In genomic region chr14:34714320-34715107, GRCh38 we compare ENCODE assay signal across 1 cellular context.
TF ChIP-seq lines count a peak whose summit lies in the region.

CFL2 (minus strand) TSS chr14:34714593; CDS start chr14:34714540, 53 bp downstream.

TF ChIP-seq in HepG2, 621 proteins besides CTCF, POLR2A, EP300 and RAD21 (continued from another document):
- no peak for TF ChIP-seq CEBPZ (IDR thresholded peaks at IDR 0.05; ENCODE audit: low read length)
- no peak for TF ChIP-seq ZSCAN5A (CRISPR knock-in tag; IDR thresholded peaks at IDR 0.05; ENCODE audit: borderline replicate concordance)
- peak; percentile 58; the same call in 1 of the 2 replicates for TF ChIP-seq TGIF2 (CRISPR knock-in tag; IDR thresholded peaks at IDR 0.05)
- no peak for TF ChIP-seq NFIB (CRISPR knock-in tag; IDR thresholded peaks at IDR 0.05; ENCODE audit: borderline replicate concordance)
- TF ChIP-seq ZNF33A (CRISPR knock-in tag; IDR thresholded peaks at IDR 0.05; ENCODE audit: borderline replicate concordance): no peak
- no peak for TF ChIP-seq FOSL1 (CRISPR knock-in tag; IDR thresholded peaks at IDR 0.05; ENCODE audit: borderline replicate concordance)
- peak; percentile 58 for TF ChIP-seq MAF1 (CRISPR knock-in tag; IDR thresholded peaks at IDR 0.05; ENCODE audit: borderline replicate concordance)
- peak; percentile 79; the same call in 1 of the 2 replicates for TF ChIP-seq ZNF589 (CRISPR knock-in tag; conservative IDR thresholded peaks at IDR 0.05)
- no peak for TF ChIP-seq ZSCAN30 (CRISPR knock-in tag; IDR thresholded peaks at IDR 0.05)
- no peak for TF ChIP-seq EZH2 (conservative IDR thresholded peaks at IDR 0.05; ENCODE audit: low read depth, low read length)
- TF ChIP-seq ZEB1 (IDR thresholded peaks at IDR 0.05; ENCODE audit: insufficient replicate concordance, low read depth): no peak
- TF ChIP-seq ZNF746 (CRISPR knock-in tag; IDR thresholded peaks at IDR 0.05): peak; percentile 91
- TF ChIP-seq AGO2 (optimal IDR thresholded peaks at IDR 0.05; ENCODE audit: low read depth, low read length): peak; percentile 93
- TF ChIP-seq ZNF737 (CRISPR knock-in tag; IDR thresholded peaks at IDR 0.05; ENCODE audit: borderline replicate concordance): no peak
- TF ChIP-seq ZFX (CRISPR knock-in tag; IDR thresholded peaks at IDR 0.05; ENCODE audit: low read depth): peak; percentile 99
- TF ChIP-seq NR2F1 (CRISPR knock-in tag; IDR thresholded peaks at IDR 0.05): 0 out of 4 replicates have a peak, but pooled peaks of 1 of the 2 experiments have one; percentile 22
- no peak for TF ChIP-seq HNF1A (IDR thresholded peaks at IDR 0.05; ENCODE audit: low read depth)
- TF ChIP-seq HNF1A (CRISPR knock-in tag; IDR thresholded peaks at IDR 0.05; ENCODE audit: borderline replicate concordance): peak; percentile 62
- peak; percentile 87 for TF ChIP-seq ZNF367 (CRISPR knock-in tag; IDR thresholded peaks at IDR 0.05; ENCODE audit: borderline replicate concordance)
- TF ChIP-seq SKI (IDR thresholded peaks at IDR 0.05; ENCODE audit: partially characterized antibody): peak; percentile 86
- TF ChIP-seq CENPBD1 (CRISPR knock-in tag; IDR thresholded peaks at IDR 0.05; ENCODE audit: borderline replicate concordance, low read depth): no peak; the same call in 1 of the 2 replicates
- peak; percentile 89 for TF ChIP-seq USF2 (IDR thresholded peaks at IDR 0.05; ENCODE audit: low read depth, low read length)
- TF ChIP-seq USF2 (CRISPR knock-in tag; IDR thresholded peaks at IDR 0.05; ENCODE audit: borderline replicate concordance): peak; percentile 67
- TF ChIP-seq ZNF616 (CRISPR knock-in tag; IDR thresholded peaks at IDR 0.05; ENCODE audit: low read depth): no peak
- TF ChIP-seq SALL1 (CRISPR knock-in tag; IDR thresholded peaks at IDR 0.05): peak; percentile 95
- peak; percentile 95 for TF ChIP-seq DNMT1 (CRISPR knock-in tag; IDR thresholded peaks at IDR 0.05)
- TF ChIP-seq MAZ (IDR thresholded peaks at IDR 0.05; ENCODE audit: borderline replicate concordance, low read depth, low read length): peak; percentile 90
- peak; percentile 100 for TF ChIP-seq MAZ (CRISPR knock-in tag; IDR thresholded peaks at IDR 0.05; ENCODE audit: low read depth)
- no peak for TF ChIP-seq MAFF (IDR thresholded peaks at IDR 0.05; ENCODE audit: low read depth, low read length)
- TF ChIP-seq RARG (CRISPR knock-in tag; IDR thresholded peaks at IDR 0.05; ENCODE audit: low read depth): no peak
- TF ChIP-seq KLF15 (CRISPR knock-in tag; IDR thresholded peaks at IDR 0.05; ENCODE audit: borderline replicate concordance): peak; percentile 93; the same call in 1 of the 2 replicates
- TF ChIP-seq ZNF619 (CRISPR knock-in tag; IDR thresholded peaks at IDR 0.05): peak; percentile 84; the same call in 1 of the 2 replicates
- TF ChIP-seq NRL (CRISPR knock-in tag; IDR thresholded peaks at IDR 0.05; ENCODE audit: borderline replicate concordance): peak; percentile 97
- TF ChIP-seq RNF2 (conservative IDR thresholded peaks at IDR 0.05; ENCODE audit: low read depth): peak; percentile 73; the same call in 1 of the 2 replicates
- TF ChIP-seq ZNF264 (CRISPR knock-in tag; IDR thresholded peaks at IDR 0.05): peak; percentile 69; the same call in 1 of the 2 replicates
- TF ChIP-seq PCBP1 (IDR thresholded peaks at IDR 0.05; ENCODE audit: borderline replicate concordance, low read depth, low read length): peak; percentile 85; the same call in 1 of the 2 replicates
- TF ChIP-seq GRHL1 (CRISPR knock-in tag; conservative IDR thresholded peaks at IDR 0.05): no peak
- no peak for TF ChIP-seq ZNF550 (CRISPR knock-in tag; IDR thresholded peaks at IDR 0.05; ENCODE audit: borderline replicate concordance)
- TF ChIP-seq ZNF160 (CRISPR knock-in tag; IDR thresholded peaks at IDR 0.05): peak; percentile 97
- TF ChIP-seq MBNL3 (CRISPR knock-in tag; conservative IDR thresholded peaks at IDR 0.05): no peak
- no peak; the same call in 1 of the 2 replicates for TF ChIP-seq ZNF775 (CRISPR knock-in tag; IDR thresholded peaks at IDR 0.05; ENCODE audit: borderline replicate concordance)
- no peak; the same call in none of the 2 replicates for TF ChIP-seq NCOA2 (CRISPR knock-in tag; IDR thresholded peaks at IDR 0.05)
- peak; percentile 97 for TF ChIP-seq CAMTA2 (CRISPR knock-in tag; IDR thresholded peaks at IDR 0.05; ENCODE audit: borderline replicate concordance)
- TF ChIP-seq POGZ (CRISPR knock-in tag; IDR thresholded peaks at IDR 0.05): peak; percentile 76
- peak in 1 of 2 experiments; percentile 60; a peak in 2 of 4 replicates for TF ChIP-seq ATF4 (CRISPR knock-in tag; IDR thresholded peaks at IDR 0.05)
- peak; percentile 100 for TF ChIP-seq ZNF891 (CRISPR knock-in tag; IDR thresholded peaks at IDR 0.05)
- TF ChIP-seq DMAP1 (CRISPR knock-in tag; IDR thresholded peaks at IDR 0.05): peak; percentile 90; the same call in 1 of the 2 replicates
- peak; percentile 96 for TF ChIP-seq AKAP8 (CRISPR knock-in tag; IDR thresholded peaks at IDR 0.05)
